8 cellular contexts compared by ENCODE assay signal in genomic region chr16:26802965-26803364, GRCh38.
"Had no signal": no experiment of that assay in that cellular context is flagged by ENCODE, and none has a peak within 500 bp of the region (broad histone marks: within the 10 kb centered on the region; RNA-seq: fewer than 3 reads in every experiment).

No MANE protein-coding gene starts in this region.

- FAIRE-seq: G401.6, GM12878, GM12891, GM12892, GM18507, GM19239 had no signal

- DNase-seq: GDM1, GF-D8 had no signal

- ATAC-seq: GM12878 had no signal

- H3K4me3 ChIP-seq: GM12878 had no signal
